Comparison of ENCODE assay signal across 10 cellular contexts in the genomic region with DNA sequence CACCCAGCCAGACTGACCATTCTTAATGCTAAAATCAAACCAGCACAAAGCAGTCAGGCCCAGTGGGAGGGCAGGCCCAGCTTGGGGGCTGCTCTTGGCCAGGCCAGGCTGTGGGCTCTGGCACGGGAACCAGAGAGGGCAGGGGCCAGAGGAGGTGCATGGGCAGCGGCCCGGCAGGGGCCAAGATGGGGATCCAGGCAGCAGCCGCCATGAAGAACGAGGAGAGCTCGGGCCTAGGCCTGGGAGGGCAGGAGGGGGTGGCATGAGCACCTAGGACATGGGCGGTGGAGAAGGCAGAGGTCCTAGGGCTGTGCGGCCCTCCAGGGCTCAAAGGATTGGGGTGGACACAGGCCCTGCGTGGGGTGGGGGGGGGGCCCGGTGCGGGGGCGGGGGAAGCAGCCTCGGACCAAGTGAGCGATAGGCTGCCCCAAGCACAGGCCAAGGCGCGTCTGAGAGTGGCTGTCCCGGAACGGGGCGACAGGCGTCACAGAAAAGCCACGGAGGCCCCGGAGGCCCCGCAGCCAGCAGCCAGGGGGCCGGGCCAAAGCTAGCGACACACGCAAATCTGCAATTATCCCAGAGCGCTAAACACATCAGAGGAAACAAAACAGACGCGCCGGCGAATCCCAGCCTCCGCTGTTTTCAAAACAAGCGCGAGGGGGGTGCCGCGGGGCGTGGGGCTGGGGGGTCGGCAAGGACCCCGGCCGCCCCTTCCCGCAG. TPM values are rescaled to one million over a fixed set of nuclear protein-coding genes. Genes with fewer than 3 reads are reported as not detected.
DNase-seq lines count a peak whose midpoint lies in the region; ATAC-seq and TF ChIP-seq lines count a peak whose summit lies in the region.
"Had no signal": no experiment of that assay in that cellular context is flagged by ENCODE, and none has a peak within 500 bp of the region (broad histone marks: within the 10 kb centered on the region; RNA-seq: fewer than 3 reads in every experiment).

No MANE protein-coding gene starts in this region.

- H3K27me3 ChIP-seq in left lung (peaks cover 0 to 25% of the 10 kb centered on the region in 2 donors), testis (no peaks in the 10 kb centered on the region)

- peaks cover 54% of the 10 kb centered on the region for H3K4me1 Mint-ChIP-seq in HFFc6 (ENCODE audit: low read depth)
- H3K4me1 Mint-ChIP-seq in brain = peaks cover 79% of the 10 kb centered on the region
- H3K4me1 Mint-ChIP-seq in stimulated activated naive CD8-positive, alpha-beta T cell treated with anti-CD3 and anti-CD28 coated beads, Interleukin-15, amount 100 ng/mL, for 72 hours = peaks cover 30% of the 10 kb centered on the region

- TF ChIP-seq CTCF in HFFc6 (IDR thresholded peaks at IDR 0.05) (no peak), brain (conservative IDR thresholded peaks at IDR 0.05) (no peak), left lung (IDR thresholded peaks at IDR 0.05) (no peak), testis (IDR thresholded peaks at IDR 0.05) (no peak)

- H3K36me3 Mint-ChIP-seq in HFFc6 (ENCODE audit: low read depth) (0 out of 2 replicates have a peak, but pooled peaks cover 5% of the 10 kb centered on the region), brain (peaks cover 3% of the 10 kb centered on the region)

- H3K9me3 Mint-ChIP-seq in HFFc6 (no peaks in the 10 kb centered on the region), brain (no peaks in the 10 kb centered on the region)
- no peaks in the 10 kb centered on the region for H3K9me3 Mint-ChIP-seq in stimulated activated naive CD8-positive, alpha-beta T cell treated with anti-CD3 and anti-CD28 coated beads, Interleukin-15, amount 100 ng/mL, for 72 hours

- H3K27ac Mint-ChIP-seq in HFFc6 (peak overlapping the region; percentile 63), brain (peak overlapping the region in 3 of 5 experiments; percentile 66 to 82 (median 79))
- H3K27ac Mint-ChIP-seq in stimulated activated naive CD8-positive, alpha-beta T cell treated with anti-CD3 and anti-CD28 coated beads, Interleukin-15, amount 100 ng/mL, for 72 hours = no peak overlapping the region

- H3K9me3 ChIP-seq in left lung (no peaks in the 10 kb centered on the region), testis (no peaks in the 10 kb centered on the region)

- H3K36me3 ChIP-seq in left lung = peaks cover 0 to 4% of the 10 kb centered on the region in 2 donors
- no peaks in the 10 kb centered on the region for H3K36me3 ChIP-seq in testis (ENCODE audit: low read depth, missing control alignments)

- H3K4me1 ChIP-seq in left lung (peaks cover 72 to 92% of the 10 kb centered on the region in 2 donors), testis (peaks cover 80% of the 10 kb centered on the region)

- intact Hi-C loops in left lung (cut with DNase I) (no loop called here), testis (cut with DNase I; ENCODE audit: low total_unique reads) (no loop called here)

- 57 to 60% methylated on average over 22 to 39 of the region's 41 CpGs for WGBS in testis, 2 donors

- no peak overlapping the region for H3K4me3 Mint-ChIP-seq in HFFc6
- peak overlapping the region in 4 of 5 experiments; percentile 26 to 67 (median 46) for H3K4me3 Mint-ChIP-seq in brain
- H3K4me3 Mint-ChIP-seq in stimulated activated naive CD8-positive, alpha-beta T cell treated with anti-CD3 and anti-CD28 coated beads, Interleukin-15, amount 100 ng/mL, for 72 hours = peak overlapping the region in 1 of 2 donors; percentile 68

- H3K4me3 ChIP-seq in left lung = peak overlapping the region; percentile 5 to 32
- H3K4me3 ChIP-seq in testis = peak overlapping the region; percentile 18 to 29

- no peak for TF ChIP-seq POLR2A in testis (IDR thresholded peaks at IDR 0.05)

- no peak for ATAC-seq in left lung
- ATAC-seq in HG02798 (IDR thresholded peaks at IDR 0.05; ENCODE audit: poor library complexity, unreplicated experiment) = no peak
- ATAC-seq in stimulated activated naive CD8-positive, alpha-beta T cell treated with anti-CD3 and anti-CD28 coated beads, Interleukin-15, amount 100 ng/mL, for 72 hours = no peak
- no peak for ATAC-seq in esophagus mucosa

- no peak for DNase-seq in HFFc6
- no peak for DNase-seq in left lung
- no peak for DNase-seq in testis
- DNase-seq in stimulated activated naive CD8-positive, alpha-beta T cell treated with anti-CD3 and anti-CD28 coated beads, Interleukin-15, amount 100 ng/mL, for 72 hours = no peak
- DNase-seq in activated CD4-positive, alpha-beta T cell treated with anti-CD3 and anti-CD28 coated beads, Interleukin-2, amount 50 U/mL, for 48 hours = no peak
- DNase-seq: NCI-H1930, SW 1271 had no signal

- H3K27ac ChIP-seq in left lung = peak overlapping the region; percentile 44 to 58
- H3K27ac ChIP-seq in testis = no peak overlapping the region

- H3K27me3 Mint-ChIP-seq in HFFc6 (ENCODE audit: insufficient read depth) (peaks cover 2% of the 10 kb centered on the region), brain (no peaks in the 10 kb centered on the region)
- peaks cover 53% of the 10 kb centered on the region for H3K27me3 Mint-ChIP-seq in stimulated activated naive CD8-positive, alpha-beta T cell treated with anti-CD3 and anti-CD28 coated beads, Interleukin-15, amount 100 ng/mL, for 72 hours

RNA-seq across cellular contexts. Expression of gene PLXNB2, which starts 8.3 kb away (rescaled TPM):
- total RNA-seq in HFFc6 (2021; fragmentation: NEBNext Ultra II Directional; extraction: Animal tissue kit (Norgen Biotek cat#: 25700)) = 100 to 1,000 TPM; 280 to 370 (median 291) TPM
- polyA plus RNA-seq in brain (ENCODE audit: insufficient read depth, low read depth, low replicate concordance) (80.1 TPM), testis (ENCODE audit: insufficient read depth, low read depth, low replicate concordance) (98.0 TPM)
- total RNA-seq in left lung (100 to 1,000 TPM; 237 to 391 TPM), testis (100 to 1,000 TPM; 219 to 243 TPM), esophagus mucosa (148 TPM)

RNA-seq across cellular contexts. Expression of gene DENND6B, which starts 27.7 kb away (rescaled TPM):
- total RNA-seq in HFFc6 (2021; fragmentation: NEBNext Ultra II Directional; extraction: Animal tissue kit (Norgen Biotek cat#: 25700)) = 1 to 10 TPM; 1.4 to 2.5 (median 1.9) TPM
- polyA plus RNA-seq in brain (ENCODE audit: insufficient read depth, low read depth, low replicate concordance) = 19.3 TPM
- total RNA-seq in left lung = 1 to 10 TPM; 7.3 to 8.2 TPM
- total RNA-seq in testis = 10 to 100 TPM; 17.1 to 18.0 TPM
- polyA plus RNA-seq in testis (ENCODE audit: insufficient read depth, low read depth, low replicate concordance) = 22.0 TPM
- 2.3 TPM for total RNA-seq in esophagus mucosa

RNA-seq across cellular contexts. Expression of gene MAPK11, which starts 28.9 kb away (rescaled TPM):
- total RNA-seq in HFFc6 (2021; fragmentation: NEBNext Ultra II Directional; extraction: Animal tissue kit (Norgen Biotek cat#: 25700)) = 10 to 100 TPM in 1 of 6 experiments, 1 to 10 TPM in 5; 6.0 to 10.2 (median 7.8) TPM
- 19.1 TPM for polyA plus RNA-seq in brain (ENCODE audit: insufficient read depth, low read depth, low replicate concordance)
- total RNA-seq in left lung = 10 to 100 TPM; 10.3 to 15.1 TPM
- total RNA-seq in testis = 10 to 100 TPM in 1 of 2 donors, 1 to 10 TPM in 1; 8.3 to 10.7 TPM
- polyA plus RNA-seq in testis (ENCODE audit: insufficient read depth, low read depth, low replicate concordance) = 6.4 TPM
- 5.8 TPM for total RNA-seq in esophagus mucosa

RNA-seq across cellular contexts. Expression of gene MAPK12, which starts 37.6 kb away (rescaled TPM):
- total RNA-seq in HFFc6 (2021; fragmentation: NEBNext Ultra II Directional; extraction: Animal tissue kit (Norgen Biotek cat#: 25700)) = 10 to 100 TPM; 31.4 to 39.5 (median 34.1) TPM
- 26.7 TPM for polyA plus RNA-seq in brain (ENCODE audit: insufficient read depth, low read depth, low replicate concordance)
- total RNA-seq in left lung = 10 to 100 TPM; 11.6 to 14.6 TPM
- 10 to 100 TPM; 22.3 to 25.1 TPM for total RNA-seq in testis
- polyA plus RNA-seq in testis (ENCODE audit: insufficient read depth, low read depth, low replicate concordance) = 9.1 TPM
- 2.6 TPM for total RNA-seq in esophagus mucosa

RNA-seq across cellular contexts. Expression of gene PPP6R2, which starts 44.0 kb away (rescaled TPM):
- 10 to 100 TPM; 41.9 to 47.0 (median 43.6) TPM for total RNA-seq in HFFc6 (2021; fragmentation: NEBNext Ultra II Directional; extraction: Animal tissue kit (Norgen Biotek cat#: 25700))
- polyA plus RNA-seq in brain (ENCODE audit: insufficient read depth, low read depth, low replicate concordance) (32.0 TPM), testis (ENCODE audit: insufficient read depth, low read depth, low replicate concordance) (123 TPM)
- total RNA-seq in left lung (10 to 100 TPM; 41.5 to 53.0 TPM), testis (100 to 1,000 TPM; 138 to 142 TPM), esophagus mucosa (29.3 TPM)

Comparison
In these comparisons a context has a peak if more than half of its experiments do, and no peak if none do; other contexts are left out.
1. H3K27ac Mint-ChIP-seq: peak in HFFc6 (single experiment) and brain (3 of 5); none in stimulated activated naive CD8-positive, alpha-beta T cell treated with anti-CD3 and anti-CD28 coated beads, Interleukin-15, amount 100 ng/mL, for 72 hours (0 of 2).
2. H3K27ac ChIP-seq: peak in left lung (2 of 2); none in testis (0 of 2).